9 cellular contexts compared by ENCODE assay signal in the genomic region with DNA sequence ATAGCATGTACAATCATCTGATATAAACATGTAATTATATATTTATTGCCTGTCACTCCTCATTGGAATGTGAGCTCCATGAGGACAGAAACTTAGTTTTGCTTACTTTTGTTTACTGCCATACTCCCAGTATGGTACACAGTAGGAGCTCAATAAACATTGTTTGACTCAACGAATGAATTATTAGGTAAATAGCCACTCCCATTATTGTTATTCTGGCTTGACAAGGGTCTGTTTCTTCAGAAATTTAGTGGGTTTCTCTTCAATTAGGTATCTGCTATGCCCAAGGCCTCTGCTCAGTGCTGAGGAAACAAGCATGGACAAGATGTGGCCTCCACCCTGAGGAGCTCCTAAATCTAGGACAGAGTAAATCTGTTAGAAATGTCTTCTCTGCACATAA. TPM values are rescaled to one million over a fixed set of nuclear protein-coding genes. Genes with fewer than 3 reads are reported as not detected.
DNase-seq lines count a peak whose midpoint lies in the region; ATAC-seq, FAIRE-seq and TF ChIP-seq lines count a peak whose summit lies in the region.
"Had no signal": no experiment of that assay in that cellular context is flagged by ENCODE, and none has a peak within 500 bp of the region (broad histone marks: within the 10 kb centered on the region; RNA-seq: fewer than 3 reads in every experiment).

No MANE protein-coding gene starts in this region.

- no peak for FAIRE-seq in HepG2 (lab: Jason Lieb, UNC)

- WGBS in HepG2 (ENCODE audit: low lambda C conversion rate) = 56% methylated on average over 1 of the region's 1 CpG
- WGBS in testis, 2 donors = 82 to 88% methylated on average over 1 of the region's 1 CpG

- peaks cover 86% of the 10 kb centered on the region for H3K4me1 Mint-ChIP-seq in activated CD4-positive, alpha-beta T cell treated with anti-CD3 and anti-CD28 coated beads, Interleukin-2, amount 10 ng/mL, durations not matched to agents 7 days and 5 days
- H3K4me1 Mint-ChIP-seq in activated naive CD8-positive, alpha-beta T cell treated with anti-CD3 and anti-CD28 coated beads, Interleukin-2, amount 50 U/mL, for 24 hours = peaks cover 73% of the 10 kb centered on the region

- TF ChIP-seq EP300 in HepG2 (IDR thresholded peaks at IDR 0.05; ENCODE audit: low read depth in 2 of 2, low read length in 2 of 2) (no peak), HepG2 (CRISPR knock-in tag; IDR thresholded peaks at IDR 0.05; ENCODE audit: borderline replicate concordance) (no peak)

- peak overlapping the region; percentile 71 for H3K4me3 Mint-ChIP-seq in activated CD4-positive, alpha-beta T cell treated with anti-CD3 and anti-CD28 coated beads, Interleukin-2, amount 10 ng/mL, durations not matched to agents 7 days and 5 days
- H3K4me3 Mint-ChIP-seq in activated naive CD8-positive, alpha-beta T cell treated with anti-CD3 and anti-CD28 coated beads, Interleukin-2, amount 50 U/mL, for 24 hours = peak overlapping the region; percentile 99

- ATAC-seq in activated naive CD8-positive, alpha-beta T cell treated with anti-CD3 and anti-CD28 coated beads, Interleukin-2, amount 50 U/mL, for 24 hours = no peak
- ATAC-seq in HepG2 = no peak
- ATAC-seq in GM18861 (IDR thresholded peaks at IDR 0.05; ENCODE audit: unreplicated experiment) = no peak
- no peak for ATAC-seq in HG02610 (IDR thresholded peaks at IDR 0.05; ENCODE audit: unreplicated experiment)

- H3K36me3 ChIP-seq in HepG2 (replicated peaks in 1 of 2; ENCODE audit: control insufficient read depth in 1 of 2, insufficient read depth in 2 of 2, low read length in 2 of 2) = peaks cover 20 to 73% of the 10 kb centered on the region in 2 experiments
- H3K36me3 ChIP-seq in testis (ENCODE audit: low read depth, missing control alignments) = no peaks in the 10 kb centered on the region

- H3K4me1 ChIP-seq in HepG2 (ENCODE audit: insufficient read depth, low read length) = peaks cover 93% of the 10 kb centered on the region
- peaks cover 61% of the 10 kb centered on the region for H3K4me1 ChIP-seq in testis

- H3K27ac ChIP-seq in HepG2 (ENCODE audit: extremely low read length, insufficient read depth, low read length) (peak overlapping the region; percentile 38), testis (peak overlapping the region; percentile 60 to 99)

- POLR2A ChIA-PET in activated CD4-positive, alpha-beta T cell treated with anti-CD3 and anti-CD28 coated beads, Interleukin-2, amount 10 ng/mL, durations not matched to agents 7 days and 5 days (lab: Charles Lee) = no interaction called here
- POLR2A ChIA-PET in HepG2 (lab: Yijun Ruan, JAX) = interaction anchor here (0.6 to 33.2 kb wide), 7 partner anchors 15 to 112 kb away, joined by 3 to 2822 read pairs (median 12); partner anchors contain the start of genes ID1 and TPX2

- DNase-seq in activated CD4-positive, alpha-beta T cell treated with anti-CD3 and anti-CD28 coated beads, Interleukin-2, amount 10 ng/mL, durations not matched to agents 7 days and 5 days = no peak
- DNase-seq in activated CD4-positive, alpha-beta T cell treated with anti-CD3 and anti-CD28 coated beads, Interleukin-2, amount 50 U/mL, for 4 hours = no peak
- DNase-seq in activated naive CD8-positive, alpha-beta T cell treated with anti-CD3 and anti-CD28 coated beads, Interleukin-2, amount 50 U/mL, for 24 hours = no peak
- no peak for DNase-seq in HepG2 (ENCODE audit: low spot score)
- DNase-seq in testis = no peak
- DNase-seq in Kasumi-1 (lab: John Stamatoyannopoulos, UW) = no peak
- DNase-seq: activated effector memory CD4-positive, alpha-beta T cell treated with Interleukin-2 at 50 U/mL for 16 hours had no signal

- H3K27ac Mint-ChIP-seq in activated CD4-positive, alpha-beta T cell treated with anti-CD3 and anti-CD28 coated beads, Interleukin-2, amount 10 ng/mL, durations not matched to agents 7 days and 5 days = no peak overlapping the region
- peak overlapping the region; percentile 94 for H3K27ac Mint-ChIP-seq in activated naive CD8-positive, alpha-beta T cell treated with anti-CD3 and anti-CD28 coated beads, Interleukin-2, amount 50 U/mL, for 24 hours

- intact Hi-C loops in HepG2 (cut with micrococcal nuclease; ENCODE audit: unreplicated experiment) = no loop called here
- intact Hi-C loops in testis (cut with DNase I; ENCODE audit: low total_unique reads) = no loop called here

- no TSS peak for BruUV-seq in HepG2 (replicated peaks; lab: Mats Ljungman, UMichigan)

- H3K9me3 ChIP-seq in HepG2 (ENCODE audit: low read length) (no peaks in the 10 kb centered on the region), testis (no peaks in the 10 kb centered on the region)

- H4K20me1 ChIP-seq in HepG2 (ENCODE audit: insufficient read depth, low read length) = peaks cover 9% of the 10 kb centered on the region; the same call in 1 of the 2 replicates

- no peak for TF ChIP-seq RAD21 in HepG2 (CRISPR knock-in tag; IDR thresholded peaks at IDR 0.05)

- no peaks in the 10 kb centered on the region; a peak in 1 of 5 replicates for H3K27me3 ChIP-seq in HepG2 (ENCODE audit: control insufficient read depth in 1 of 2, insufficient read depth in 2 of 2, low read length in 2 of 2)
- H3K27me3 ChIP-seq in testis = no peaks in the 10 kb centered on the region

- no peak overlapping the region for H2AFZ ChIP-seq in HepG2 (ENCODE audit: low read length)

- no peak for TF ChIP-seq CTCF in HepG2 (CRISPR knock-in tag; IDR thresholded peaks at IDR 0.05)
- TF ChIP-seq CTCF in testis (IDR thresholded peaks at IDR 0.05) = no peak

- H3K9ac ChIP-seq in HepG2 (ENCODE audit: insufficient read depth, low read depth, low read length) = peak overlapping the region; percentile 58

- H3K4me2 ChIP-seq in HepG2 (ENCODE audit: low read depth, low read length) = peak overlapping the region; percentile 83

- peaks cover 80% of the 10 kb centered on the region for H3K36me3 Mint-ChIP-seq in activated CD4-positive, alpha-beta T cell treated with anti-CD3 and anti-CD28 coated beads, Interleukin-2, amount 10 ng/mL, durations not matched to agents 7 days and 5 days (ENCODE audit: low read depth)
- peaks cover 98% of the 10 kb centered on the region for H3K36me3 Mint-ChIP-seq in activated naive CD8-positive, alpha-beta T cell treated with anti-CD3 and anti-CD28 coated beads, Interleukin-2, amount 50 U/mL, for 24 hours (ENCODE audit: low read depth)

- H3K4me3 ChIP-seq in HepG2 (replicated peaks in 1 of 3; ENCODE audit: insufficient read depth in 1 of 3, low read depth in 2 of 3, low read length in 3 of 3) (peak overlapping the region; percentile 45 to 50 (median 49); a peak in 4 of 6 replicates), testis (no peak overlapping the region)

- H3K79me2 ChIP-seq in HepG2 (ENCODE audit: insufficient read depth, low read length) = peaks cover 98% of the 10 kb centered on the region

- H3K9me3 Mint-ChIP-seq in activated CD4-positive, alpha-beta T cell treated with anti-CD3 and anti-CD28 coated beads, Interleukin-2, amount 10 ng/mL, durations not matched to agents 7 days and 5 days = no peaks in the 10 kb centered on the region
- H3K9me3 Mint-ChIP-seq in activated naive CD8-positive, alpha-beta T cell treated with anti-CD3 and anti-CD28 coated beads, Interleukin-2, amount 50 U/mL, for 24 hours = no peaks in the 10 kb centered on the region

- no peaks in the 10 kb centered on the region for H3K27me3 Mint-ChIP-seq in activated CD4-positive, alpha-beta T cell treated with anti-CD3 and anti-CD28 coated beads, Interleukin-2, amount 10 ng/mL, durations not matched to agents 7 days and 5 days
- H3K27me3 Mint-ChIP-seq in activated naive CD8-positive, alpha-beta T cell treated with anti-CD3 and anti-CD28 coated beads, Interleukin-2, amount 50 U/mL, for 24 hours = no peaks in the 10 kb centered on the region

- CTCF ChIA-PET in activated CD4-positive, alpha-beta T cell treated with anti-CD3 and anti-CD28 coated beads, Interleukin-2, amount 10 ng/mL, durations not matched to agents 7 days and 5 days (lab: Charles Lee) = interaction anchor here (0.9 to 3.6 kb wide), 5 partner anchors 11 to 194 kb away, joined by 3 to 19 read pairs (median 4); no protein-coding TSS in a partner anchor
- CTCF ChIA-PET in HepG2 (lab: Yijun Ruan, JAX; ENCODE audit: low intra/inter-chr PET ratio, low total read pairs) = no interaction called here

- 0 out of 4 replicates have a peak, but pooled peaks of 1 of the 2 experiments have one; percentile 1 for TF ChIP-seq POLR2A in HepG2 (IDR thresholded peaks at IDR 0.05; ENCODE audit: insufficient read depth in 1 of 2, low read depth in 2 of 2, low read length in 2 of 2)
- TF ChIP-seq POLR2A in testis (IDR thresholded peaks at IDR 0.05) = no peak

- in situ Hi-C loops in HepG2 (cut with HindIII; ENCODE audit: extremely low pct_ligation_motif_present, low pct_unique_long_range_greater_than_20kb) = no loop called here

RNA-seq across cellular contexts. Expression of gene BCL2L1, which starts 6.3 kb away (rescaled TPM):
- total RNA-seq in activated CD4-positive, alpha-beta T cell treated with anti-CD3 and anti-CD28 coated beads, Interleukin-2, amount 10 ng/mL, durations not matched to agents 7 days and 5 days = 10 to 100 TPM; 57.1 to 58.8 TPM
- 164 and 200 TPM in 2 replicates for total RNA-seq in HepG2 (2016; rRNA removed; fragmentation: Illumina TruSeq; extraction: Trizol)
- total RNA-seq in HepG2 (2016; cell fraction: cytosol; rRNA removed; fragmentation: Illumina TruSeq; extraction: Trizol; ENCODE audit: low read depth) = 60.9 and 61.0 TPM in 2 replicates
- total RNA-seq in HepG2 (2016; cell fraction: insoluble cytoplasmic fraction; rRNA removed; fragmentation: Illumina TruSeq; extraction: Trizol) = 169 and 173 TPM in 2 replicates
- 190 and 201 TPM in 2 replicates for total RNA-seq in HepG2 (2016; cell fraction: membrane; rRNA removed; fragmentation: Illumina TruSeq; extraction: Trizol)
- total RNA-seq in HepG2 (2016; cell fraction: nucleus; rRNA removed; fragmentation: Illumina TruSeq; extraction: Trizol) = 135 and 148 TPM in 2 replicates
- polyA plus RNA-seq in HepG2 (2011; rRNA removed) = 258 and 259 TPM in 2 replicates
- polyA plus RNA-seq in HepG2 (2011; cell fraction: cytosol; rRNA removed) = 215 and 224 TPM in 2 replicates
- 123 and 146 TPM in 2 replicates for polyA plus RNA-seq in HepG2 (2011; cell fraction: nucleus; rRNA removed)
- 184 and 192 TPM in 2 replicates for polyA plus RNA-seq in HepG2 (2012)
- 77.5 and 91.4 TPM in 2 replicates for polyA plus RNA-seq in HepG2 (2016; cell fraction: cytosol; fragmentation: Illumina TruSeq; extraction: Trizol; ENCODE audit: low read depth)
- polyA plus RNA-seq in HepG2 (2016; cell fraction: insoluble cytoplasmic fraction; fragmentation: Illumina TruSeq; extraction: Trizol; ENCODE audit: low read depth) = 214 and 252 TPM in 2 replicates
- 208 and 211 TPM in 2 replicates for polyA plus RNA-seq in HepG2 (2016; cell fraction: membrane; fragmentation: Illumina TruSeq; extraction: Trizol; ENCODE audit: low read depth)
- 168 and 174 TPM in 2 replicates for polyA plus RNA-seq in HepG2 (2016; cell fraction: nucleus; fragmentation: Illumina TruSeq; extraction: Trizol; ENCODE audit: insufficient read depth, low read depth)
- polyA minus RNA-seq in HepG2 (2011; rRNA and poly(A)+ RNA removed; ENCODE audit: low replicate concordance) = 34.8 and 259 TPM in 2 replicates
- 124 TPM in 2 replicates for polyA minus RNA-seq in HepG2 (2011; cell fraction: cytosol; rRNA and poly(A)+ RNA removed)
- 215 and 221 TPM in 2 replicates for polyA minus RNA-seq in HepG2 (2011; cell fraction: nucleus; rRNA and poly(A)+ RNA removed)
- 10 to 100 TPM; 83.0 to 84.7 TPM for total RNA-seq in testis
- polyA plus RNA-seq in testis (ENCODE audit: insufficient read depth, low read depth, low replicate concordance) = 122 TPM

RNA-seq across cellular contexts. Expression of gene TPX2, which starts 22.7 kb away (rescaled TPM):
- 100 to 1,000 TPM; 164 to 193 TPM for total RNA-seq in activated CD4-positive, alpha-beta T cell treated with anti-CD3 and anti-CD28 coated beads, Interleukin-2, amount 10 ng/mL, durations not matched to agents 7 days and 5 days
- total RNA-seq in HepG2 (2016; rRNA removed; fragmentation: Illumina TruSeq; extraction: Trizol) = 124 and 190 TPM in 2 replicates
- 19.7 and 21.4 TPM in 2 replicates for total RNA-seq in HepG2 (2016; cell fraction: cytosol; rRNA removed; fragmentation: Illumina TruSeq; extraction: Trizol; ENCODE audit: low read depth)
- 123 and 174 TPM in 2 replicates for total RNA-seq in HepG2 (2016; cell fraction: insoluble cytoplasmic fraction; rRNA removed; fragmentation: Illumina TruSeq; extraction: Trizol)
- total RNA-seq in HepG2 (2016; cell fraction: membrane; rRNA removed; fragmentation: Illumina TruSeq; extraction: Trizol) = 59.2 and 59.7 TPM in 2 replicates
- total RNA-seq in HepG2 (2016; cell fraction: nucleus; rRNA removed; fragmentation: Illumina TruSeq; extraction: Trizol) = 91.9 and 95.0 TPM in 2 replicates
- 20.0 and 34.3 TPM in 2 replicates for polyA plus RNA-seq in HepG2 (2011; rRNA removed)
- polyA plus RNA-seq in HepG2 (2011; cell fraction: cytosol; rRNA removed) = 21.1 and 21.9 TPM in 2 replicates
- 16.5 and 21.6 TPM in 2 replicates for polyA plus RNA-seq in HepG2 (2011; cell fraction: nucleus; rRNA removed)
- 28.3 and 61.6 TPM in 2 replicates for polyA plus RNA-seq in HepG2 (2012)
- polyA plus RNA-seq in HepG2 (2016; cell fraction: cytosol; fragmentation: Illumina TruSeq; extraction: Trizol; ENCODE audit: low read depth) = 8.4 and 9.3 TPM in 2 replicates
- polyA plus RNA-seq in HepG2 (2016; cell fraction: insoluble cytoplasmic fraction; fragmentation: Illumina TruSeq; extraction: Trizol; ENCODE audit: low read depth) = 186 and 207 TPM in 2 replicates
- 30.8 and 32.2 TPM in 2 replicates for polyA plus RNA-seq in HepG2 (2016; cell fraction: membrane; fragmentation: Illumina TruSeq; extraction: Trizol; ENCODE audit: low read depth)
- 122 and 124 TPM in 2 replicates for polyA plus RNA-seq in HepG2 (2016; cell fraction: nucleus; fragmentation: Illumina TruSeq; extraction: Trizol; ENCODE audit: insufficient read depth, low read depth)
- polyA minus RNA-seq in HepG2 (2011; rRNA and poly(A)+ RNA removed; ENCODE audit: low replicate concordance) = 23.1 and 74.5 TPM in 2 replicates
- 31.8 and 39.1 TPM in 2 replicates for polyA minus RNA-seq in HepG2 (2011; cell fraction: cytosol; rRNA and poly(A)+ RNA removed)
- 42.3 and 53.4 TPM in 2 replicates for polyA minus RNA-seq in HepG2 (2011; cell fraction: nucleus; rRNA and poly(A)+ RNA removed)
- 10 to 100 TPM; 39.7 to 52.5 TPM for total RNA-seq in testis
- polyA plus RNA-seq in testis (ENCODE audit: insufficient read depth, low read depth, low replicate concordance) = 74.6 TPM

Comparison
In these comparisons a context has a peak if more than half of its experiments do, and no peak if none do; other contexts are left out.
1. H3K4me3 ChIP-seq: peak in HepG2 (3 of 3); none in testis (0 of 2).